In genomic region chr3:64410226-64410625, GRCh38 we compare ENCODE assay signal across 26 cellular contexts.
"Had no signal": no experiment of that assay in that cellular context is flagged by ENCODE, and none has a peak within 500 bp of the region (broad histone marks: within the 10 kb centered on the region; RNA-seq: fewer than 3 reads in every experiment).

No MANE protein-coding gene starts in this region.

- H3K36me3 ChIP-seq: ascending aorta had no signal

- H3K27ac ChIP-seq: ascending aorta, body of pancreas, VCaP had no signal

- H3K4me1 ChIP-seq: ascending aorta, body of pancreas had no signal

- H3K9ac ChIP-seq: SK-N-SH had no signal

- H3K9me3 ChIP-seq: ascending aorta, body of pancreas, SK-N-SH had no signal

- H3K27me3 ChIP-seq: ascending aorta, body of pancreas had no signal

- H3K4me3 ChIP-seq: ascending aorta, body of pancreas, K562 had no signal

- DNase-seq: activated CD4-positive, alpha-beta memory T cell treated with anti-CD3 and anti-CD28 coated beads for 36 hours; activated CD4-positive, alpha-beta T cell treated with anti-CD3 and anti-CD28 coated beads, Interleukin-2, amount 10 ng/mL, durations not matched to agents 7 days and 5 days; activated CD4-positive, CD25-positive, alpha-beta regulatory T cell; activated CD8-positive, alpha-beta memory T cell treated with anti-CD3 and anti-CD28 coated beads for 24 hours; activated effector memory CD4-positive, alpha-beta T cell treated with anti-CD3 and anti-CD28 coated beads, Interleukin-2, amount 50 U/mL, for 16 hours; activated naive CD4-positive, alpha-beta T cell treated with Interleukin-2 at 50 U/mL for 16 hours; activated naive CD8-positive, alpha-beta T cell treated with anti-CD3 and anti-CD28 coated beads, Interleukin-2, amount 50 U/mL, for 24 hours; activated T-cell treated with anti-CD3 and anti-CD28 coated beads, Interleukin-2, amount 50 U/mL, for 4 hours; amniotic stem cell; body of pancreas; central memory CD4-positive, alpha-beta T cell; Karpas-422; MM.1S; NCI-H1105; NCI-H146; NCI-H187 treated with DMSO at 0.1 percent for 48 hours; NCI-H2081 treated with DMSO at 0.1 percent for 48 hours; NCI-H2171; NCI-H2227 treated with DMSO at 0.1 percent for 48 hours; NCI-H526; RPMI8226; SK-N-SH; T-helper 1 cell had no signal

- H3K4me2 ChIP-seq: SK-N-SH had no signal
